In genomic region chr5:61275841-61276240, GRCh38 we compare ENCODE assay signal across 8 cellular contexts. TPM values are rescaled to one million over a fixed set of nuclear protein-coding genes. Genes with fewer than 3 reads are reported as not detected.
A peak's percentile ranks its signal among the peaks of the same experiment; 100 is the strongest.
DNase-seq lines count a peak whose midpoint lies in the region; ATAC-seq, FAIRE-seq and TF ChIP-seq lines count a peak whose summit lies in the region.

No MANE protein-coding gene starts in this region.

- H3K27me3 ChIP-seq in upper lobe of right lung: no peaks in the 10 kb centered on the region

- POLR2A ChIA-PET in OCI-LY7 (lab: Charles Lee): no interaction called here

- CTCF ChIA-PET in activated naive CD4-positive, alpha-beta T cell treated with anti-CD3 and anti-CD28 coated beads, Interleukin-2, amount 10 ng/mL, durations not matched to agents 7 days and 5 days (lab: Charles Lee): no interaction called here
- CTCF ChIA-PET in OCI-LY7 (lab: Charles Lee; ENCODE audit: unreplicated experiment): no interaction called here

- TF ChIP-seq CTCF in upper lobe of right lung (IDR thresholded peaks at IDR 0.05): no peak
- TF ChIP-seq CTCF in OCI-LY7 (conservative IDR thresholded peaks at IDR 0.05; ENCODE audit: low read length): no peak

- peak; percentile 18 to 79 for ATAC-seq in activated naive CD4-positive, alpha-beta T cell treated with anti-CD3 and anti-CD28 coated beads, Interleukin-2, amount 50 U/mL, for 72 hours
- no peak for ATAC-seq in left colon
- ATAC-seq in upper lobe of right lung: peak; percentile 92

- H4K20me1 ChIP-seq in OCI-LY7 (ENCODE audit: insufficient read depth, low read length): no peaks in the 10 kb centered on the region

- H3K79me2 ChIP-seq in OCI-LY7 (ENCODE audit: insufficient read depth, low read depth, low read length): no peaks in the 10 kb centered on the region

- peaks cover 23% of the 10 kb centered on the region for H3K4me1 Mint-ChIP-seq in activated naive CD4-positive, alpha-beta T cell treated with anti-CD3 and anti-CD28 coated beads, Interleukin-2, amount 10 ng/mL, durations not matched to agents 7 days and 5 days
- peaks cover 28% of the 10 kb centered on the region for H3K4me1 Mint-ChIP-seq in activated naive CD8-positive, alpha-beta T cell treated with anti-CD3 and anti-CD28 coated beads for 36 hours

- H3K27ac Mint-ChIP-seq in activated naive CD4-positive, alpha-beta T cell treated with anti-CD3 and anti-CD28 coated beads, Interleukin-2, amount 50 U/mL, for 72 hours: peak overlapping the region; percentile 67 to 79
- no peak overlapping the region for H3K27ac Mint-ChIP-seq in activated naive CD4-positive, alpha-beta T cell treated with anti-CD3 and anti-CD28 coated beads, Interleukin-2, amount 10 ng/mL, durations not matched to agents 7 days and 5 days
- peak overlapping the region; percentile 26 for H3K27ac Mint-ChIP-seq in activated naive CD8-positive, alpha-beta T cell treated with anti-CD3 and anti-CD28 coated beads for 36 hours

- FAIRE-seq in GM12892 (lab: Jason Lieb, UNC): no peak

- no peak for TF ChIP-seq POLR2A in GM12892 (IDR thresholded peaks at IDR 0.05; ENCODE audit: low read depth, low read length)

- no peaks in the 10 kb centered on the region for H3K27me3 Mint-ChIP-seq in activated naive CD4-positive, alpha-beta T cell treated with anti-CD3 and anti-CD28 coated beads, Interleukin-2, amount 10 ng/mL, durations not matched to agents 7 days and 5 days
- H3K27me3 Mint-ChIP-seq in activated naive CD8-positive, alpha-beta T cell treated with anti-CD3 and anti-CD28 coated beads for 36 hours: no peaks in the 10 kb centered on the region

- no peak for DNase-seq in activated naive CD4-positive, alpha-beta T cell treated with anti-CD3 and anti-CD28 coated beads, Interleukin-2, amount 50 U/mL, for 72 hours (ENCODE audit: low spot score in 2 of 2)
- no peak for DNase-seq in activated naive CD4-positive, alpha-beta T cell treated with anti-CD3 and anti-CD28 coated beads, Interleukin-2, amount 10 ng/mL, durations not matched to agents 7 days and 5 days
- peak; percentile 21 for DNase-seq in activated naive CD8-positive, alpha-beta T cell treated with anti-CD3 and anti-CD28 coated beads for 36 hours
- DNase-seq in left colon (peak; percentile 35 to 54), upper lobe of right lung (peak; percentile 85), NCI-H2227 (lab: John Stamatoyannopoulos, UW; ENCODE audit: unreplicated experiment) (no peak), OCI-LY7 (ENCODE audit: low spot score) (no peak), GM12892 (ENCODE audit: insufficient read length) (no peak)

- no peaks in the 10 kb centered on the region for H3K36me3 Mint-ChIP-seq in activated naive CD4-positive, alpha-beta T cell treated with anti-CD3 and anti-CD28 coated beads, Interleukin-2, amount 50 U/mL, for 72 hours
- peaks cover 1% of the 10 kb centered on the region for H3K36me3 Mint-ChIP-seq in activated naive CD4-positive, alpha-beta T cell treated with anti-CD3 and anti-CD28 coated beads, Interleukin-2, amount 10 ng/mL, durations not matched to agents 7 days and 5 days
- H3K36me3 Mint-ChIP-seq in activated naive CD8-positive, alpha-beta T cell treated with anti-CD3 and anti-CD28 coated beads for 36 hours: peaks cover 3% of the 10 kb centered on the region

- H3K4me3 ChIP-seq in upper lobe of right lung: no peak overlapping the region
- no peak overlapping the region for H3K4me3 ChIP-seq in OCI-LY7 (ENCODE audit: low read depth, low read length, poor library complexity, severe bottlenecking)

- no peak overlapping the region for H3K4me2 ChIP-seq in OCI-LY7 (ENCODE audit: low read length)

- H3K4me1 ChIP-seq in upper lobe of right lung (peaks cover 20% of the 10 kb centered on the region), OCI-LY7 (ENCODE audit: insufficient read depth, low read length, poor library complexity, severe bottlenecking) (no peaks in the 10 kb centered on the region)

- no peak overlapping the region for H2AFZ ChIP-seq in OCI-LY7 (ENCODE audit: low read length)

- H3K36me3 ChIP-seq in upper lobe of right lung: no peaks in the 10 kb centered on the region
- H3K36me3 ChIP-seq in OCI-LY7 (ENCODE audit: insufficient read depth, low read length): no peaks in the 10 kb centered on the region

- no peaks in the 10 kb centered on the region for H3K9me3 ChIP-seq in upper lobe of right lung
- H3K9me3 ChIP-seq in OCI-LY7 (ENCODE audit: low read length): no peaks in the 10 kb centered on the region

- no TSS peak for BruUV-seq in OCI-LY7 (replicated peaks; lab: Mats Ljungman, UMichigan)

- no peak overlapping the region for H3K4me3 Mint-ChIP-seq in activated naive CD4-positive, alpha-beta T cell treated with anti-CD3 and anti-CD28 coated beads, Interleukin-2, amount 10 ng/mL, durations not matched to agents 7 days and 5 days
- H3K4me3 Mint-ChIP-seq in activated naive CD8-positive, alpha-beta T cell treated with anti-CD3 and anti-CD28 coated beads for 36 hours: no peak overlapping the region

- no peaks in the 10 kb centered on the region for H3K9me2 ChIP-seq in OCI-LY7 (ENCODE audit: insufficient read depth, low read length)

- H3K9me3 Mint-ChIP-seq in activated naive CD4-positive, alpha-beta T cell treated with anti-CD3 and anti-CD28 coated beads, Interleukin-2, amount 50 U/mL, for 72 hours: peaks cover 0 to 5% of the 10 kb centered on the region in 2 donors
- no peaks in the 10 kb centered on the region for H3K9me3 Mint-ChIP-seq in activated naive CD4-positive, alpha-beta T cell treated with anti-CD3 and anti-CD28 coated beads, Interleukin-2, amount 10 ng/mL, durations not matched to agents 7 days and 5 days
- no peaks in the 10 kb centered on the region for H3K9me3 Mint-ChIP-seq in activated naive CD8-positive, alpha-beta T cell treated with anti-CD3 and anti-CD28 coated beads for 36 hours

- peak overlapping the region; percentile 39 for H3K27ac ChIP-seq in upper lobe of right lung
- H3K27ac ChIP-seq in OCI-LY7 (ENCODE audit: low read depth, low read length, poor library complexity, severe bottlenecking): no peak overlapping the region

- intact Hi-C loops in left colon (cut with DNase I, micrococcal nuclease) (no loop called here), upper lobe of right lung (cut with DNase I) (no loop called here), OCI-LY7 (cut with micrococcal nuclease; ENCODE audit: unreplicated experiment) (no loop called here)

RNA-seq across cellular contexts. Expression of gene ZSWIM6, which starts 56.2 kb away (rescaled TPM):
- total RNA-seq in activated naive CD4-positive, alpha-beta T cell treated with anti-CD3 and anti-CD28 coated beads, Interleukin-2, amount 50 U/mL, for 72 hours: 1 to 10 TPM; 5.3 to 6.2 TPM
- total RNA-seq in activated naive CD8-positive, alpha-beta T cell treated with anti-CD3 and anti-CD28 coated beads for 36 hours: 1 to 10 TPM; 3.0 to 3.2 TPM
- total RNA-seq in left colon (10 to 100 TPM; 22.5 to 27.1 TPM), upper lobe of right lung (15.7 TPM), OCI-LY7 (2022) (0.17 and 0.18 TPM in 2 replicates)
- 0.06 TPM in 1 of 2 replicates, not detected in the other for total RNA-seq in OCI-LY7 (2014; rRNA removed; shearing (Covaris generic))
- 1.4 TPM for polyA plus RNA-seq in GM12892 (2012; ENCODE audit: missing spikeins)

Comparison
In these comparisons a context has a peak if more than half of its experiments do, and no peak if none do; other contexts are left out.
1. DNase-seq: peak in activated naive CD8-positive, alpha-beta T cell treated with anti-CD3 and anti-CD28 coated beads for 36 hours (single experiment), left colon (2 of 2) and upper lobe of right lung (single experiment); none in activated naive CD4-positive, alpha-beta T cell treated with anti-CD3 and anti-CD28 coated beads, Interleukin-2, amount 50 U/mL, for 72 hours (0 of 2), activated naive CD4-positive, alpha-beta T cell treated with anti-CD3 and anti-CD28 coated beads, Interleukin-2, amount 10 ng/mL, durations not matched to agents 7 days and 5 days (single experiment), NCI-H2227 (single experiment), OCI-LY7 (single experiment) and GM12892 (single experiment).